In the genomic region with DNA sequence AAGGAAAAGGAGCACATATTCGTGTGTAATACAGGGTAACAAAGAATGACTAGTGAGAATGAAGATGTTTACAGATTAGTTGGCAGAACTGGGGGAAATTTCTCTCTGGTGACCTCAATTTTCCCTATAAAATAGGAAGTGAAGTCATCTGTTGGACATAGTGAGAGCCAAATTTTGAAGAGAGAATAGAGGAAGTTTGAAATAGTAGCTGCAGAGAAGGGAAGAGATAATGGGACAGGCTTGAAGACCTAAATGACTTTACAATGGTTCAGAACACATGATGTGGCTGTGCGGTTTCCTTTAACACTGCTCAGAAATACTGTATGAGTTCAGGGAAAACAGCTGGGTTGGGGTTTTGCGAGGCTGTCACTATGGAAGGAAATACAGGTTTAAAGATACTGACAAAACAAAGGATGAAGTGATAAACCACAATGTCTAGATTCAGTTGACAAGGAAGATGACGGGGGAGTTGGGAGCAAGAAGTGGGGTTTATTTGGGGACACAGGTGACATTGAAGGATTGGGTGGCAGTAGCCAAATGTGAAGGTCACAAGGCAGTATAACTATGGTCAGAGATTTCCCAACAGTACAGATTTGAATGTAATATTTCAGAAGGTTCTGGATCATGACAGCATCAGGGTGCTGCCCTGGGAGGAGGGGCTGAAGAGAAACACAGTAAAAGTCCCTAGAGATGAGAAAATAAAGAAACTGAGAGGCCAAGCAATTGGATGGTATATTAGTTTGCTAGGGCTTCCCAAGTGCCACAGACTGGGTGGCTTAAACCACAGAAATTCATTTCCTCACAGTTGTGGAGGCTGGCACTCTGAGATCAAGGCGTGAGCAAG, we compare ENCODE assay signal across 8 cellular contexts.
DNase-seq lines count a peak whose midpoint lies in the region; ATAC-seq and TF ChIP-seq lines count a peak whose summit lies in the region.

No MANE protein-coding gene starts in this region.

- H2AFZ ChIP-seq in Loucy (ENCODE audit: low read length) = no peak overlapping the region

- no peaks in the 10 kb centered on the region for H3K9me3 ChIP-seq in Loucy (ENCODE audit: insufficient read depth, low read depth, low read length)

- no peaks in the 10 kb centered on the region for H3K9me2 ChIP-seq in Loucy (replicated peaks; ENCODE audit: low read depth, low read length)

- peaks cover 28% of the 10 kb centered on the region for H3K4me1 ChIP-seq in Loucy (ENCODE audit: insufficient read depth, low read length, poor library complexity, severe bottlenecking)

- ATAC-seq in GM21737 (IDR thresholded peaks at IDR 0.05; ENCODE audit: unreplicated experiment) = peak; percentile 86
- peak; percentile 87 to 90 for ATAC-seq in left cardiac atrium

- peak overlapping the region; percentile 48 for H3K4me3 ChIP-seq in Loucy (ENCODE audit: low read length, poor library complexity, severe bottlenecking)

- intact Hi-C loops in left cardiac atrium (cut with DNase I) = no loop called here

- H3K36me3 ChIP-seq in Loucy (ENCODE audit: insufficient read depth, low read length) = no peaks in the 10 kb centered on the region

- no peaks in the 10 kb centered on the region for H3K27me3 ChIP-seq in Loucy (ENCODE audit: insufficient read depth, low read length, poor library complexity, severe bottlenecking)

- no peaks in the 10 kb centered on the region for H4K20me1 ChIP-seq in Loucy (ENCODE audit: insufficient read depth, low read length, poor library complexity, severe bottlenecking)

- TF ChIP-seq CTCF in Loucy (conservative IDR thresholded peaks at IDR 0.05; ENCODE audit: low read length) = no peak

- peak; percentile 50 for DNase-seq in EH (ENCODE audit: low read depth)
- DNase-seq in activated CD8-positive, alpha-beta memory T cell treated with anti-CD3 and anti-CD28 coated beads, Interleukin-2, amount 50 U/mL, for 48 hours = peak; percentile 70
- DNase-seq in left cardiac atrium = no peak
- peak; percentile 16 for DNase-seq in stimulated activated CD8-positive, alpha-beta memory T cell treated with anti-CD3 and anti-CD28 coated beads, Interleukin-12 subunit alpha, Interleukin-12 subunit beta, amount 100 ng/mL, for 4 hours (ENCODE audit: low read depth)
- DNase-seq in amniotic stem cell (lab: John Stamatoyannopoulos, UW) = no peak
- no peak for DNase-seq in NCI-H2171 (lab: John Stamatoyannopoulos, UW)

- peak overlapping the region; percentile 73 for H3K9ac ChIP-seq in Loucy (ENCODE audit: low read depth, low read length, poor library complexity, severe bottlenecking)

- peaks cover 7% of the 10 kb centered on the region for H3F3A ChIP-seq in Loucy (ENCODE audit: low read depth)

- H3K4me2 ChIP-seq in Loucy (ENCODE audit: low read depth, low read length, poor library complexity, severe bottlenecking) = peak overlapping the region; percentile 60

- H3K79me2 ChIP-seq in Loucy (ENCODE audit: insufficient read depth, low read length) = no peaks in the 10 kb centered on the region

Comparison
In these comparisons a context has a peak if more than half of its experiments do, and no peak if none do; other contexts are left out.
1. DNase-seq: peak in EH (single experiment), activated CD8-positive, alpha-beta memory T cell treated with anti-CD3 and anti-CD28 coated beads, Interleukin-2, amount 50 U/mL, for 48 hours (single experiment) and stimulated activated CD8-positive, alpha-beta memory T cell treated with anti-CD3 and anti-CD28 coated beads, Interleukin-12 subunit alpha, Interleukin-12 subunit beta, amount 100 ng/mL, for 4 hours (single experiment); none in left cardiac atrium (single experiment), amniotic stem cell (single experiment) and NCI-H2171 (single experiment).